In the genomic region with DNA sequence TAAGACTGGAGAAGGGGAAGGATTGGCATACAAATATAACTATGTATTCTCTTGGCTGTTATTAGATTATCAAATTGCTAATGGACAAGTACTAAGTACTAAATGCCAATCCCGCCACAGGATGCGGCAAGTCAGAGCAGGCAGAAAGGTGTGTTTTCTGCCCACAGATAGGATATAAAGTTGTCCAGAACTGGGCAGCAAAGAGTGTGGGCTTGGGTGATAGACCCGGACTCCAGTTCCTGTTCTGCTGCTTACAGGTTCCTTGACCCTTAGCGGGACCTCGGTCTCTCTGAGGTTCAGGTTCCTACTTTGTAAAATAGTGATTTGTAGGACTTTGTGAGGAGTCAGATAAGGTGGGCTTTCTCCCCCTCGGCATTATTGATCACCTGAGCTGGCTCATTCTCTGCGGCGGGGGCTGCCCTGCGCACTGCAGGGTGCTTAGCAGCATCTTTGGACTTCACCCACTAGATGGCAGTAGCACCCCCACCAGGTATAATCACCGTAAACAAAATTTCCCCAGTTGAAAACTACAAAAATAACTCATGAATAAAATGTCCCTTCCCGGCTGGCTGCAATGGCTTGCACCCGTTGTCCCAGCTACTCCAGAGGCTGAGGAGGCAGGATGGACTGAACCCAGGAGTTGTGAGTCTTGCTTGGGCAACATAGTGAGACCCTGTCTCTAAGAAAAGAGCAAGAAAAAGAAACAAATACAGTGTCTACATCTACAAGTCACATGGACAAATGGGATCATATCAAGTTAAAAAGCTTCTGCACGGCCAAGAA, we compare ENCODE assay signal across 10 cellular contexts.
DNase-seq lines count a peak whose midpoint lies in the region; ATAC-seq, FAIRE-seq and TF ChIP-seq lines count a peak whose summit lies in the region.
"Had no signal": no experiment of that assay in that cellular context is flagged by ENCODE, and none has a peak within 500 bp of the region (broad histone marks: within the 10 kb centered on the region; RNA-seq: fewer than 3 reads in every experiment).

No MANE protein-coding gene starts in this region.

- H3K9ac ChIP-seq in neural cell (ENCODE audit: low read length): no peak overlapping the region

- H3K9me3 ChIP-seq in neural cell (ENCODE audit: low read length): no peaks in the 10 kb centered on the region
- H3K9me3 ChIP-seq: SJSA1 had no signal

- H3K4me3 ChIP-seq in bronchial epithelial cell (ENCODE audit: low read depth, low read length) (no peak overlapping the region), neural cell (ENCODE audit: low read length) (no peak overlapping the region)
- H3K4me3 ChIP-seq: lung, SJSA1 had no signal

- H3K27ac Mint-ChIP-seq in CD14-positive monocyte: peak overlapping the region in 1 of 7 donors; percentile 64

- ATAC-seq in GM18517 (IDR thresholded peaks at IDR 0.05; ENCODE audit: unreplicated experiment) (peak; percentile 56), HG02970 (IDR thresholded peaks at IDR 0.05; ENCODE audit: low FRiP score, unreplicated experiment) (peak; percentile 86)

- H3K4me2 ChIP-seq in neural cell (ENCODE audit: low read length): no peak overlapping the region

- H3K36me3 ChIP-seq in bronchial epithelial cell (ENCODE audit: control insufficient read depth, insufficient read depth, low read length) (no peaks in the 10 kb centered on the region), neural cell (ENCODE audit: insufficient read depth, low read length) (no peaks in the 10 kb centered on the region)
- H3K36me3 ChIP-seq: SJSA1 had no signal

- CTCF ChIA-PET in RWPE1 (lab: Yijun Ruan, JAX): interaction anchor here (0.6 to 1.0 kb wide), 7 partner anchors 9 to 1442 kb away, joined by 3 to 6 read pairs (median 3); no protein-coding TSS in a partner anchor

- H3K36me3 Mint-ChIP-seq in CD14-positive monocyte: no peaks in the 10 kb centered on the region

- H3K9me3 Mint-ChIP-seq in CD14-positive monocyte: no peaks in the 10 kb centered on the region

- no peak for DNase-seq in CD14-positive monocyte (ENCODE audit: low spot score)
- DNase-seq in RWPE1 (ENCODE audit: low spot score): peak; percentile 45
- DNase-seq in bronchial epithelial cell (ENCODE audit: low read depth): peak; percentile 19
- DNase-seq in NCI-H2081 (lab: John Stamatoyannopoulos, UW): no peak
- no peak for DNase-seq in NCI-H1436 treated with DMSO at 0.1 percent for 48 hours (lab: John Stamatoyannopoulos, UW)

- no peaks in the 10 kb centered on the region for H3F3A ChIP-seq in neural cell (ENCODE audit: insufficient read depth, low read length, poor library complexity, severe bottlenecking)

- peaks cover 1% of the 10 kb centered on the region for H3K4me1 Mint-ChIP-seq in CD14-positive monocyte

- H3K27ac ChIP-seq in RWPE1 (no peak overlapping the region), neural cell (ENCODE audit: low read length) (no peak overlapping the region)
- H3K27ac ChIP-seq: SJSA1 had no signal

- H3K27me3 Mint-ChIP-seq in CD14-positive monocyte (ENCODE audit: low read depth in 3 of 3): peaks cover 0 to 15% (median 14%) of the 10 kb centered on the region in 3 donors

- H3K4me3 Mint-ChIP-seq in CD14-positive monocyte: peak overlapping the region in 1 of 2 donors; percentile 39

- intact Hi-C loops in CD14-positive monocyte (cut with micrococcal nuclease): no loop called here

- H3K9me2 ChIP-seq in neural cell (ENCODE audit: insufficient read depth, low read length): no peaks in the 10 kb centered on the region

- no peak overlapping the region for H2AFZ ChIP-seq in neural cell (ENCODE audit: low read depth, low read length)

- H3K27me3 ChIP-seq in bronchial epithelial cell (ENCODE audit: control insufficient read depth, insufficient read depth, low read length): no peaks in the 10 kb centered on the region
- H3K27me3 ChIP-seq in neural cell (ENCODE audit: insufficient read depth, low read depth, low read length): no peaks in the 10 kb centered on the region

- TF ChIP-seq RAD21 in neural cell (conservative IDR thresholded peaks at IDR 0.05): no peak

- TF ChIP-seq CTCF in CD14-positive monocyte (IDR thresholded peaks at IDR 0.05) (peak; percentile 69), RWPE1 (conservative IDR thresholded peaks at IDR 0.05; ENCODE audit: low read depth) (peak; percentile 94), bronchial epithelial cell (IDR thresholded peaks at IDR 0.05; ENCODE audit: insufficient read depth, low read length, severe bottlenecking) (peak; percentile 82), neural cell (IDR thresholded peaks at IDR 0.05; ENCODE audit: poor library complexity, severe bottlenecking) (peak; percentile 19)

- H3K79me2 ChIP-seq in neural cell (replicated peaks; ENCODE audit: insufficient read depth, low read length): no peaks in the 10 kb centered on the region

- no peaks in the 10 kb centered on the region for H4K20me1 ChIP-seq in neural cell (ENCODE audit: insufficient read depth)

- FAIRE-seq in bronchial epithelial cell (lab: Jason Lieb, UNC): no peak

- no peak for TF ChIP-seq EP300 in neural cell (conservative IDR thresholded peaks at IDR 0.05; ENCODE audit: poor library complexity, severe bottlenecking)

- POLR2A ChIA-PET in RWPE1 (lab: Yijun Ruan, JAX; ENCODE audit: low non-redundant PET): no interaction called here

TF ChIP-seq in neural cell, 6 proteins besides CTCF, POLR2A, EP300 and RAD21:
- TF ChIP-seq EZH2 (IDR thresholded peaks at IDR 0.05; ENCODE audit: borderline replicate concordance, insufficient read depth, low read length, poor library complexity, severe bottlenecking) (no peak), POLR2AphosphoS5 (IDR thresholded peaks at IDR 0.05) (no peak), TAF1 (IDR thresholded peaks at IDR 0.05; ENCODE audit: low read depth) (no peak), SMC3 (conservative IDR thresholded peaks at IDR 0.05; ENCODE audit: poor library complexity) (no peak), MXI1 (conservative IDR thresholded peaks at IDR 0.05; ENCODE audit: poor library complexity, severe bottlenecking) (no peak)
- TF ChIP-seq, protein P1, sequence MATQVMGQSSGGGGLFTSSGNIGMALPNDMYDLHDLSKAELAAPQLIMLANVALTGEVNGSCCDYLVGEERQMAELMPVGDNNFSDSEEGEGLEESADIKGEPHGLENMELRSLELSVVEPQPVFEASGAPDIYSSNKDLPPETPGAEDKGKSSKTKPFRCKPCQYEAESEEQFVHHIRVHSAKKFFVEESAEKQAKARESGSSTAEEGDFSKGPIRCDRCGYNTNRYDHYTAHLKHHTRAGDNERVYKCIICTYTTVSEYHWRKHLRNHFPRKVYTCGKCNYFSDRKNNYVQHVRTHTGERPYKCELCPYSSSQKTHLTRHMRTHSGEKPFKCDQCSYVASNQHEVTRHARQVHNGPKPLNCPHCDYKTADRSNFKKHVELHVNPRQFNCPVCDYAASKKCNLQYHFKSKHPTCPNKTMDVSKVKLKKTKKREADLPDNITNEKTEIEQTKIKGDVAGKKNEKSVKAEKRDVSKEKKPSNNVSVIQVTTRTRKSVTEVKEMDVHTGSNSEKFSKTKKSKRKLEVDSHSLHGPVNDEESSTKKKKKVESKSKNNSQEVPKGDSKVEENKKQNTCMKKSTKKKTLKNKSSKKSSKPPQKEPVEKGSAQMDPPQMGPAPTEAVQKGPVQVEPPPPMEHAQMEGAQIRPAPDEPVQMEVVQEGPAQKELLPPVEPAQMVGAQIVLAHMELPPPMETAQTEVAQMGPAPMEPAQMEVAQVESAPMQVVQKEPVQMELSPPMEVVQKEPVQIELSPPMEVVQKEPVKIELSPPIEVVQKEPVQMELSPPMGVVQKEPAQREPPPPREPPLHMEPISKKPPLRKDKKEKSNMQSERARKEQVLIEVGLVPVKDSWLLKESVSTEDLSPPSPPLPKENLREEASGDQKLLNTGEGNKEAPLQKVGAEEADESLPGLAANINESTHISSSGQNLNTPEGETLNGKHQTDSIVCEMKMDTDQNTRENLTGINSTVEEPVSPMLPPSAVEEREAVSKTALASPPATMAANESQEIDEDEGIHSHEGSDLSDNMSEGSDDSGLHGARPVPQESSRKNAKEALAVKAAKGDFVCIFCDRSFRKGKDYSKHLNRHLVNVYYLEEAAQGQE (IDR thresholded peaks at IDR 0.05; ENCODE audit: borderline replicate concordance): no peak

Comparison
In these comparisons a context has a peak if more than half of its experiments do, and no peak if none do; other contexts are left out.
1. DNase-seq: peak in RWPE1 (single experiment) and bronchial epithelial cell (single experiment); none in CD14-positive monocyte (single experiment), NCI-H2081 (0 of 2) and NCI-H1436 treated with DMSO at 0.1 percent for 48 hours (single experiment).
2. CTCF ChIP-seq: peak in every context shown above with its lines; median percentile 94 in RWPE1; 82 in bronchial epithelial cell; 69 in CD14-positive monocyte; 19 in neural cell.